In genomic region chr20:63706852-63707557, GRCh38 we compare ENCODE assay signal across 1 cellular context.
TF ChIP-seq lines count a peak whose summit lies in the region.

No MANE protein-coding gene starts in this region.

TF ChIP-seq in HepG2, 621 proteins besides CTCF, POLR2A, EP300 and RAD21 (continued from another document and continues in another):
- TF ChIP-seq ZNF264 (CRISPR knock-in tag; IDR thresholded peaks at IDR 0.05) (no peak), DNMT1 (CRISPR knock-in tag; IDR thresholded peaks at IDR 0.05) (peak; percentile 47; the same call in 1 of the 2 replicates), FOSL2 (CRISPR knock-in tag; IDR thresholded peaks at IDR 0.05) (0 out of 2 replicates have a peak, but pooled peaks have one; percentile 32), HOXA5 (CRISPR knock-in tag; IDR thresholded peaks at IDR 0.05) (0 out of 2 replicates have a peak, but pooled peaks have one; percentile 62), ZBTB1 (CRISPR knock-in tag; IDR thresholded peaks at IDR 0.05; ENCODE audit: borderline replicate concordance) (no peak), ZFY (CRISPR knock-in tag; IDR thresholded peaks at IDR 0.05) (no peak), SMAD3 (CRISPR knock-in tag; IDR thresholded peaks at IDR 0.05) (peak; percentile 69; the same call in 1 of the 2 replicates), NR3C1 (CRISPR knock-in tag; IDR thresholded peaks at IDR 0.05) (no peak), SSRP1 (CRISPR knock-in tag; IDR thresholded peaks at IDR 0.05) (peak; percentile 91; the same call in 1 of the 2 replicates), ADNP (CRISPR knock-in tag; IDR thresholded peaks at IDR 0.05) (no peak), CENPX (CRISPR knock-in tag; IDR thresholded peaks at IDR 0.05) (no peak), MED1 (CRISPR knock-in tag; IDR thresholded peaks at IDR 0.05) (peak; percentile 50; the same call in 1 of the 2 replicates), ZNF749 (CRISPR knock-in tag; IDR thresholded peaks at IDR 0.05; ENCODE audit: borderline replicate concordance) (0 out of 2 replicates have a peak, but pooled peaks have one; percentile 24), ARHGAP35 (CRISPR knock-in tag; IDR thresholded peaks at IDR 0.05; ENCODE audit: borderline replicate concordance) (0 out of 2 replicates have a peak, but pooled peaks have one; percentile 20), IRF9 (CRISPR knock-in tag; IDR thresholded peaks at IDR 0.05; ENCODE audit: borderline replicate concordance) (peak; percentile 60; the same call in 1 of the 2 replicates), ZFYVE20 (CRISPR knock-in tag; IDR thresholded peaks at IDR 0.05; ENCODE audit: borderline replicate concordance, low read depth) (0 out of 2 replicates have a peak, but pooled peaks have one; percentile 60), ZHX2 (IDR thresholded peaks at IDR 0.05; ENCODE audit: low read depth) (no peak), ZHX2 (CRISPR knock-in tag; IDR thresholded peaks at IDR 0.05; ENCODE audit: borderline replicate concordance) (no peak), ZFP62 (CRISPR knock-in tag; IDR thresholded peaks at IDR 0.05) (no peak), ZNF256 (CRISPR knock-in tag; conservative IDR thresholded peaks at IDR 0.05) (no peak), ZNF124 (CRISPR knock-in tag; IDR thresholded peaks at IDR 0.05) (no peak), ZNF414 (CRISPR knock-in tag; IDR thresholded peaks at IDR 0.05) (no peak; the same call in 1 of the 2 replicates), SP1 (IDR thresholded peaks at IDR 0.05) (no peak), SP1 (CRISPR knock-in tag; IDR thresholded peaks at IDR 0.05) (peak; percentile 48; the same call in 1 of the 2 replicates), ZSCAN31 (CRISPR knock-in tag; IDR thresholded peaks at IDR 0.05; ENCODE audit: low read depth) (no peak; the same call in 1 of the 2 replicates), ZNF879 (CRISPR knock-in tag; IDR thresholded peaks at IDR 0.05) (peak; percentile 83), ZSCAN12 (CRISPR knock-in tag; IDR thresholded peaks at IDR 0.05) (no peak), ZNF496 (CRISPR knock-in tag; IDR thresholded peaks at IDR 0.05; ENCODE audit: insufficient replicate concordance) (no peak), ZNF10 (CRISPR knock-in tag; IDR thresholded peaks at IDR 0.05; ENCODE audit: borderline replicate concordance, low read depth) (no peak), ZNF430 (CRISPR knock-in tag; IDR thresholded peaks at IDR 0.05) (no peak; the same call in 1 of the 2 replicates), ZNF20 (CRISPR knock-in tag; IDR thresholded peaks at IDR 0.05) (no peak), AGO1 (IDR thresholded peaks at IDR 0.05; ENCODE audit: low read depth, low read length, poor library complexity, severe bottlenecking) (peak; percentile 6), MYPOP (CRISPR knock-in tag; IDR thresholded peaks at IDR 0.05) (no peak), ZNF501 (CRISPR knock-in tag; IDR thresholded peaks at IDR 0.05) (peak; percentile 82; the same call in 1 of the 2 replicates), KLF15 (CRISPR knock-in tag; IDR thresholded peaks at IDR 0.05; ENCODE audit: borderline replicate concordance) (no peak), NFYC (CRISPR knock-in tag; IDR thresholded peaks at IDR 0.05) (no peak)
- TF ChIP-seq, protein P1, sequence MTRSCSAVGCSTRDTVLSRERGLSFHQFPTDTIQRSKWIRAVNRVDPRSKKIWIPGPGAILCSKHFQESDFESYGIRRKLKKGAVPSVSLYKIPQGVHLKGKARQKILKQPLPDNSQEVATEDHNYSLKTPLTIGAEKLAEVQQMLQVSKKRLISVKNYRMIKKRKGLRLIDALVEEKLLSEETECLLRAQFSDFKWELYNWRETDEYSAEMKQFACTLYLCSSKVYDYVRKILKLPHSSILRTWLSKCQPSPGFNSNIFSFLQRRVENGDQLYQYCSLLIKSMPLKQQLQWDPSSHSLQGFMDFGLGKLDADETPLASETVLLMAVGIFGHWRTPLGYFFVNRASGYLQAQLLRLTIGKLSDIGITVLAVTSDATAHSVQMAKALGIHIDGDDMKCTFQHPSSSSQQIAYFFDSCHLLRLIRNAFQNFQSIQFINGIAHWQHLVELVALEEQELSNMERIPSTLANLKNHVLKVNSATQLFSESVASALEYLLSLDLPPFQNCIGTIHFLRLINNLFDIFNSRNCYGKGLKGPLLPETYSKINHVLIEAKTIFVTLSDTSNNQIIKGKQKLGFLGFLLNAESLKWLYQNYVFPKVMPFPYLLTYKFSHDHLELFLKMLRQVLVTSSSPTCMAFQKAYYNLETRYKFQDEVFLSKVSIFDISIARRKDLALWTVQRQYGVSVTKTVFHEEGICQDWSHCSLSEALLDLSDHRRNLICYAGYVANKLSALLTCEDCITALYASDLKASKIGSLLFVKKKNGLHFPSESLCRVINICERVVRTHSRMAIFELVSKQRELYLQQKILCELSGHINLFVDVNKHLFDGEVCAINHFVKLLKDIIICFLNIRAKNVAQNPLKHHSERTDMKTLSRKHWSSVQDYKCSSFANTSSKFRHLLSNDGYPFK (CRISPR knock-in tag; IDR thresholded peaks at IDR 0.05; ENCODE audit: borderline replicate concordance): peak; percentile 14; the same call in 1 of the 2 replicates
- TF ChIP-seq, protein P2, sequence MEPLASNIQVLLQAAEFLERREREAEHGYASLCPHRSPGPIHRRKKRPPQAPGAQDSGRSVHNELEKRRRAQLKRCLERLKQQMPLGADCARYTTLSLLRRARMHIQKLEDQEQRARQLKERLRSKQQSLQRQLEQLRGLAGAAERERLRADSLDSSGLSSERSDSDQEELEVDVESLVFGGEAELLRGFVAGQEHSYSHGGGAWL (CRISPR knock-in tag; IDR thresholded peaks at IDR 0.05): no peak
- TF ChIP-seq, protein P3, sequence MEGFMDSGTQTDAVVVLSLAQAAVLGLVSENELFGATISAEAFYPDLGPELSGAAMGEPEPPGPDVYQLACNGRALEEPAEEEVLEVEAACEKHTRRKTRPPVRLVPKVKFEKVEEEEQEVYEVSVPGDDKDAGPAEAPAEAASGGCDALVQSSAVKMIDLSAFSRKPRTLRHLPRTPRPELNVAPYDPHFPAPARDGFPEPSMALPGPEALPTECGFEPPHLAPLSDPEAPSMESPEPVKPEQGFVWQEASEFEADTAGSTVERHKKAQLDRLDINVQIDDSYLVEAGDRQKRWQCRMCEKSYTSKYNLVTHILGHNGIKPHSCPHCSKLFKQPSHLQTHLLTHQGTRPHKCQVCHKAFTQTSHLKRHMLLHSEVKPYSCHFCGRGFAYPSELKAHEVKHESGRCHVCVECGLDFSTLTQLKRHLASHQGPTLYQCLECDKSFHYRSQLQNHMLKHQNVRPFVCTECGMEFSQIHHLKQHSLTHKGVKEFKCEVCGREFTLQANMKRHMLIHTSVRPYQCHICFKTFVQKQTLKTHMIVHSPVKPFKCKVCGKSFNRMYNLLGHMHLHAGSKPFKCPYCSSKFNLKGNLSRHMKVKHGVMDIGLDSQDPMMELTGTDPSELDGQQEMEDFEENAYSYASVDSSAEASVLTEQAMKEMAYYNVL (CRISPR knock-in tag; IDR thresholded peaks at IDR 0.05; ENCODE audit: borderline replicate concordance): no peak
- TF ChIP-seq, protein P4, sequence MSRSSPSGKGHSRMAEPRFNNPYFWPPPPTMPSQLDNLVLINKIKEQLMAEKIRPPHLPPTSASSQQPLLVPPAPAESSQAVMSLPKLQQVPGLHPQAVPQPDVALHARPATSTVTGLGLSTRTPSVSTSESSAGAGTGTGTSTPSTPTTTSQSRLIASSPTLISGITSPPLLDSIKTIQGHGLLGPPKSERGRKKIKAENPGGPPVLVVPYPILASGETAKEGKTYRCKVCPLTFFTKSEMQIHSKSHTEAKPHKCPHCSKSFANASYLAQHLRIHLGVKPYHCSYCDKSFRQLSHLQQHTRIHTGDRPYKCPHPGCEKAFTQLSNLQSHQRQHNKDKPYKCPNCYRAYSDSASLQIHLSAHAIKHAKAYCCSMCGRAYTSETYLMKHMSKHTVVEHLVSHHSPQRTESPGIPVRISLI (CRISPR knock-in tag; IDR thresholded peaks at IDR 0.05; ENCODE audit: borderline replicate concordance): peak; percentile 56; the same call in 1 of the 2 replicates
- TF ChIP-seq, protein P5, sequence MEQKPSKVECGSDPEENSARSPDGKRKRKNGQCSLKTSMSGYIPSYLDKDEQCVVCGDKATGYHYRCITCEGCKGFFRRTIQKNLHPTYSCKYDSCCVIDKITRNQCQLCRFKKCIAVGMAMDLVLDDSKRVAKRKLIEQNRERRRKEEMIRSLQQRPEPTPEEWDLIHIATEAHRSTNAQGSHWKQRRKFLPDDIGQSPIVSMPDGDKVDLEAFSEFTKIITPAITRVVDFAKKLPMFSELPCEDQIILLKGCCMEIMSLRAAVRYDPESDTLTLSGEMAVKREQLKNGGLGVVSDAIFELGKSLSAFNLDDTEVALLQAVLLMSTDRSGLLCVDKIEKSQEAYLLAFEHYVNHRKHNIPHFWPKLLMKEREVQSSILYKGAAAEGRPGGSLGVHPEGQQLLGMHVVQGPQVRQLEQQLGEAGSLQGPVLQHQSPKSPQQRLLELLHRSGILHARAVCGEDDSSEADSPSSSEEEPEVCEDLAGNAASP (CRISPR knock-in tag; IDR thresholded peaks at IDR 0.05; ENCODE audit: borderline replicate concordance): peak; percentile 69; the same call in 1 of the 2 replicates
- TF ChIP-seq, protein P6, sequence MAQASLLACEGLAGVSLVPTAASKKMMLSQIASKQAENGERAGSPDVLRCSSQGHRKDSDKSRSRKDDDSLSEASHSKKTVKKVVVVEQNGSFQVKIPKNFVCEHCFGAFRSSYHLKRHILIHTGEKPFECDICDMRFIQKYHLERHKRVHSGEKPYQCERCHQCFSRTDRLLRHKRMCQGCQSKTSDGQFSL (CRISPR knock-in tag; IDR thresholded peaks at IDR 0.05): no peak
- TF ChIP-seq, protein P7, sequence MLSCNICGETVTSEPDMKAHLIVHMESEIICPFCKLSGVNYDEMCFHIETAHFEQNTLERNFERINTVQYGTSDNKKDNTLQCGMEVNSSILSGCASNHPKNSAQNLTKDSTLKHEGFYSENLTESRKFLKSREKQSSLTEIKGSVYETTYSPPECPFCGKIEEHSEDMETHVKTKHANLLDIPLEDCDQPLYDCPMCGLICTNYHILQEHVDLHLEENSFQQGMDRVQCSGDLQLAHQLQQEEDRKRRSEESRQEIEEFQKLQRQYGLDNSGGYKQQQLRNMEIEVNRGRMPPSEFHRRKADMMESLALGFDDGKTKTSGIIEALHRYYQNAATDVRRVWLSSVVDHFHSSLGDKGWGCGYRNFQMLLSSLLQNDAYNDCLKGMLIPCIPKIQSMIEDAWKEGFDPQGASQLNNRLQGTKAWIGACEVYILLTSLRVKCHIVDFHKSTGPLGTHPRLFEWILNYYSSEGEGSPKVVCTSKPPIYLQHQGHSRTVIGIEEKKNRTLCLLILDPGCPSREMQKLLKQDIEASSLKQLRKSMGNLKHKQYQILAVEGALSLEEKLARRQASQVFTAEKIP (CRISPR knock-in tag; IDR thresholded peaks at IDR 0.05; ENCODE audit: borderline replicate concordance): no peak
